Comparison of ENCODE assay signal across 17 cellular contexts in the genomic region with DNA sequence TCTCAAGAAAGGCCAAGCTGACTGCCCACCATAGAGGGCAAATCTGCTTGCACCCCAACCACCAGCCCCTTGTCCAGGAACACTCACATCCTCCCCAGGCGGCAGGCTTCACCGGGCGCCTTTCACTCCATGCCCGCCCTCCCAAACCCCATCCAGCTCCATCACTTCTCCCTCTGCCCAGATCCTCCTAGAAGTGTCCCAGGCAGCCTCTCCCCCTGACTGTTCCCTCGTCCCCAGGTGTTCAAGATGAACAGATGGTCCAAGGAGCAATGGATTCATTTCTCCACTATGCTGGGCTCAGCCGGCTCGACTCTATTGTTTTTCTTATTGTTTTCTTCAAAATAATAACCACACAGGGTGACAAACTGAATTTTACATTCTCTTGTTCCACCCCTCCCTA. TPM values are rescaled to one million over a fixed set of nuclear protein-coding genes. Genes with fewer than 3 reads are reported as not detected.
DNase-seq lines count a peak whose midpoint lies in the region; ATAC-seq and TF ChIP-seq lines count a peak whose summit lies in the region.
"Had no signal": no experiment of that assay in that cellular context is flagged by ENCODE, and none has a peak within 500 bp of the region (broad histone marks: within the 10 kb centered on the region; RNA-seq: fewer than 3 reads in every experiment).

No MANE protein-coding gene starts in this region.

- intact Hi-C loops in Panc1 (cut with micrococcal nuclease; ENCODE audit: unreplicated experiment): loop anchor here (5.0 to 10.0 kb wide), 2 partner anchors 104 to 261 kb away; partner anchors contain the start of genes S100A14 and SLC27A3
- intact Hi-C loops in CD4-positive, alpha-beta memory T cell (cut with micrococcal nuclease): no loop called here

- H3K36me3 Mint-ChIP-seq in activated naive CD8-positive, alpha-beta T cell treated with anti-CD3 and anti-CD28 coated beads for 36 hours: no peaks in the 10 kb centered on the region
- no peaks in the 10 kb centered on the region for H3K36me3 Mint-ChIP-seq in activated naive CD8-positive, alpha-beta T cell treated with anti-CD3 and anti-CD28 coated beads, Interleukin-2, amount 50 U/mL, for 24 hours (ENCODE audit: low read depth)
- H3K36me3 Mint-ChIP-seq in neural crest cell (ENCODE audit: low read depth) (no peaks in the 10 kb centered on the region), type B pancreatic cell (no peaks in the 10 kb centered on the region)
- H3K36me3 Mint-ChIP-seq in CD4-positive, alpha-beta memory T cell: no peaks in the 10 kb centered on the region

- peaks cover 26% of the 10 kb centered on the region for H3K4me1 ChIP-seq in Panc1 (ENCODE audit: control insufficient read depth, insufficient read depth, low read length)
- H3K4me1 ChIP-seq in CD4-positive, alpha-beta memory T cell (ENCODE audit: insufficient read depth, low read length): peaks cover 10% of the 10 kb centered on the region

- no TSS peak for BruUV-seq in Panc1 (replicated peaks; lab: Mats Ljungman, UMichigan)

- POLR2A ChIA-PET in Panc1 (lab: Charles Lee): no interaction called here
- POLR2A ChIA-PET in CD4-positive, alpha-beta memory T cell (lab: Charles Lee; ENCODE audit: partially characterized antibody): no interaction called here

- in situ Hi-C loops in Panc1 (cut with HindIII; ENCODE audit: low pct_unique_long_range_greater_than_20kb, low sequenced_read_pairs): no loop called here

- H3K4me1 Mint-ChIP-seq in activated naive CD8-positive, alpha-beta T cell treated with anti-CD3 and anti-CD28 coated beads for 36 hours: peaks cover 13% of the 10 kb centered on the region
- H3K4me1 Mint-ChIP-seq in activated naive CD8-positive, alpha-beta T cell treated with anti-CD3 and anti-CD28 coated beads, Interleukin-2, amount 50 U/mL, for 24 hours: peaks cover 15% of the 10 kb centered on the region
- peaks cover 9% of the 10 kb centered on the region for H3K4me1 Mint-ChIP-seq in neural crest cell
- peaks cover 17% of the 10 kb centered on the region for H3K4me1 Mint-ChIP-seq in type B pancreatic cell (ENCODE audit: unreplicated experiment)
- H3K4me1 Mint-ChIP-seq in CD4-positive, alpha-beta memory T cell: peaks cover 3 to 11% (median 6%) of the 10 kb centered on the region in 4 donors

- H3K4me3 Mint-ChIP-seq in activated naive CD8-positive, alpha-beta T cell treated with anti-CD3 and anti-CD28 coated beads for 36 hours: no peak overlapping the region
- H3K4me3 Mint-ChIP-seq in activated naive CD8-positive, alpha-beta T cell treated with anti-CD3 and anti-CD28 coated beads, Interleukin-2, amount 50 U/mL, for 24 hours: no peak overlapping the region
- H3K4me3 Mint-ChIP-seq in neural crest cell (no peak overlapping the region), type B pancreatic cell (no peak overlapping the region)
- no peak overlapping the region for H3K4me3 Mint-ChIP-seq in CD4-positive, alpha-beta memory T cell
- H3K4me3 Mint-ChIP-seq: CD4-positive, alpha-beta T cell; HFFc6 had no signal

- CTCF ChIA-PET in Panc1 (lab: Charles Lee): no interaction called here
- CTCF ChIA-PET in CD4-positive, alpha-beta memory T cell (lab: Charles Lee; ENCODE audit: partially characterized antibody): interaction anchor here (0.7 to 12.4 kb wide), 5 partner anchors 19 to 100 kb away, joined by 3 to 243 read pairs (median 7); no protein-coding TSS in a partner anchor

- H3K4me3 ChIP-seq in Panc1 (ENCODE audit: low read depth in 2 of 2, low read length in 2 of 2): no peak overlapping the region
- no peak overlapping the region for H3K4me3 ChIP-seq in CD4-positive, alpha-beta memory T cell (ENCODE audit: low read length in 2 of 2)
- H3K4me3 ChIP-seq: GM12878 had no signal

- TF ChIP-seq CTCF in Panc1 (IDR thresholded peaks at IDR 0.05) (no peak), neural crest cell (conservative IDR thresholded peaks at IDR 0.05) (no peak), type B pancreatic cell (conservative IDR thresholded peaks at IDR 0.05) (no peak)

- no peak for DNase-seq in activated naive CD8-positive, alpha-beta T cell treated with anti-CD3 and anti-CD28 coated beads for 36 hours
- DNase-seq in activated naive CD8-positive, alpha-beta T cell treated with anti-CD3 and anti-CD28 coated beads, Interleukin-2, amount 50 U/mL, for 24 hours: no peak
- no peak for DNase-seq in Panc1 (ENCODE audit: low read depth, low spot score)
- no peak for DNase-seq in neural crest cell (ENCODE audit: low read depth, low spot score)
- DNase-seq in type B pancreatic cell (ENCODE audit: extremely low spot score, unreplicated experiment): no peak
- no peak for DNase-seq in CD4-positive, alpha-beta memory T cell
- no peak for DNase-seq in activated CD8-positive, alpha-beta memory T cell treated with anti-CD3 and anti-CD28 coated beads for 24 hours
- DNase-seq: BE2C; CD4-positive, alpha-beta T cell; DND-41; EL; GOT3; HFFc6 had no signal

- H3K27ac Mint-ChIP-seq in activated naive CD8-positive, alpha-beta T cell treated with anti-CD3 and anti-CD28 coated beads for 36 hours: peak overlapping the region; percentile 27
- no peak overlapping the region for H3K27ac Mint-ChIP-seq in activated naive CD8-positive, alpha-beta T cell treated with anti-CD3 and anti-CD28 coated beads, Interleukin-2, amount 50 U/mL, for 24 hours
- H3K27ac Mint-ChIP-seq in neural crest cell (ENCODE audit: unreplicated experiment): peak overlapping the region; percentile 89
- peak overlapping the region; percentile 97 for H3K27ac Mint-ChIP-seq in type B pancreatic cell
- H3K27ac Mint-ChIP-seq in CD4-positive, alpha-beta memory T cell: peak overlapping the region in 1 of 7 donors; percentile 36
- H3K27ac Mint-ChIP-seq: CD4-positive, alpha-beta T cell; HFFc6 had no signal

- ATAC-seq in activated naive CD8-positive, alpha-beta T cell treated with anti-CD3 and anti-CD28 coated beads, Interleukin-2, amount 50 U/mL, for 24 hours: no peak
- ATAC-seq in Panc1: no peak
- ATAC-seq in GM18870 (IDR thresholded peaks at IDR 0.05; ENCODE audit: unreplicated experiment): no peak
- ATAC-seq: GM12878 had no signal

- H3K27ac ChIP-seq in Panc1 (ENCODE audit: low read length): peak overlapping the region; percentile 72
- H3K27ac ChIP-seq in CD4-positive, alpha-beta memory T cell (ENCODE audit: low read depth, low read length): no peak overlapping the region
- H3K27ac ChIP-seq: C4-2B had no signal

- H3K27me3 Mint-ChIP-seq in activated naive CD8-positive, alpha-beta T cell treated with anti-CD3 and anti-CD28 coated beads for 36 hours: no peaks in the 10 kb centered on the region
- H3K27me3 Mint-ChIP-seq in activated naive CD8-positive, alpha-beta T cell treated with anti-CD3 and anti-CD28 coated beads, Interleukin-2, amount 50 U/mL, for 24 hours: peaks cover 1% of the 10 kb centered on the region
- H3K27me3 Mint-ChIP-seq in neural crest cell (ENCODE audit: low read depth): no peaks in the 10 kb centered on the region
- H3K27me3 Mint-ChIP-seq in type B pancreatic cell: no peaks in the 10 kb centered on the region
- no peaks in the 10 kb centered on the region for H3K27me3 Mint-ChIP-seq in CD4-positive, alpha-beta memory T cell
- H3K27me3 Mint-ChIP-seq: CD4-positive, alpha-beta T cell had no signal

- no peaks in the 10 kb centered on the region for H3K27me3 ChIP-seq in Panc1 (ENCODE audit: control insufficient read depth, insufficient read depth, low read length)
- H3K27me3 ChIP-seq in CD4-positive, alpha-beta memory T cell (ENCODE audit: insufficient read depth, low read length): no peaks in the 10 kb centered on the region
- H3K27me3 ChIP-seq: BE2C had no signal

- no peaks in the 10 kb centered on the region for H3K36me3 ChIP-seq in Panc1 (ENCODE audit: control insufficient read depth, insufficient read depth, low read length)
- H3K36me3 ChIP-seq in CD4-positive, alpha-beta memory T cell (ENCODE audit: insufficient read depth, low read length): no peaks in the 10 kb centered on the region
- H3K36me3 ChIP-seq: BE2C had no signal

- no peaks in the 10 kb centered on the region for H3K9me3 ChIP-seq in Panc1 (ENCODE audit: control insufficient read depth, insufficient read depth, low read depth, low read length)
- H3K9me3 ChIP-seq in CD4-positive, alpha-beta memory T cell (ENCODE audit: control insufficient read depth in 1 of 2, low read length in 2 of 2): no peaks in the 10 kb centered on the region
- H3K9me3 ChIP-seq: BE2C had no signal

- H3K9me3 Mint-ChIP-seq in activated naive CD8-positive, alpha-beta T cell treated with anti-CD3 and anti-CD28 coated beads for 36 hours: no peaks in the 10 kb centered on the region
- no peaks in the 10 kb centered on the region for H3K9me3 Mint-ChIP-seq in activated naive CD8-positive, alpha-beta T cell treated with anti-CD3 and anti-CD28 coated beads, Interleukin-2, amount 50 U/mL, for 24 hours
- H3K9me3 Mint-ChIP-seq in neural crest cell (no peaks in the 10 kb centered on the region), type B pancreatic cell (no peaks in the 10 kb centered on the region)
- H3K9me3 Mint-ChIP-seq in CD4-positive, alpha-beta memory T cell: no peaks in the 10 kb centered on the region
- H3K9me3 Mint-ChIP-seq: CD4-positive, alpha-beta T cell; HFFc6 had no signal

RNA-seq across cellular contexts. Expression of gene S100A6, which starts 22.1 kb away (rescaled TPM):
- total RNA-seq in activated naive CD8-positive, alpha-beta T cell treated with anti-CD3 and anti-CD28 coated beads for 36 hours: 100 to 1,000 TPM; 144 to 155 TPM
- total RNA-seq in Panc1 (2021; ENCODE audit: unreplicated experiment) (1,986 TPM), neural crest cell (not detected in 2 replicates), type B pancreatic cell (ENCODE audit: low replicate concordance) (21.9 and 1,154 TPM in 2 replicates)
- 6,225 TPM for polyA plus RNA-seq in Panc1 (2012; ENCODE audit: insufficient read length)
- 100 to 1,000 TPM; 342 to 356 TPM for total RNA-seq in CD4-positive, alpha-beta memory T cell
- polyA plus RNA-seq in CD4-positive, alpha-beta memory T cell: 100 to 1,000 TPM; 848 to 918 TPM

RNA-seq across cellular contexts. Expression of gene S100A5, which starts 27.1 kb away (rescaled TPM):
- total RNA-seq in activated naive CD8-positive, alpha-beta T cell treated with anti-CD3 and anti-CD28 coated beads for 36 hours: 1 to 10 TPM; 1.2 to 1.6 TPM
- total RNA-seq in Panc1 (2021; ENCODE audit: unreplicated experiment): 0.72 TPM
- 1.2 TPM for polyA plus RNA-seq in Panc1 (2012; ENCODE audit: insufficient read length)
- not detected in 2 replicates for total RNA-seq in neural crest cell
- total RNA-seq in type B pancreatic cell (ENCODE audit: low replicate concordance): 0.62 TPM in 1 of 2 replicates, not detected in the other
- 1 to 10 TPM in 1 of 2 experiments, under 1 TPM in 1; 0.93 to 1.8 TPM for total RNA-seq in CD4-positive, alpha-beta memory T cell
- polyA plus RNA-seq in CD4-positive, alpha-beta memory T cell: 1 to 10 TPM in 1 of 2 donors, not detected in 1; 1.5 TPM
- total RNA-seq: H7 had no signal

RNA-seq across cellular contexts. Expression of gene S100A4, which starts 31.9 kb away (rescaled TPM):
- 10 to 100 TPM; 44.7 to 44.9 TPM for total RNA-seq in activated naive CD8-positive, alpha-beta T cell treated with anti-CD3 and anti-CD28 coated beads for 36 hours
- total RNA-seq in Panc1 (2021; ENCODE audit: unreplicated experiment) (773 TPM), neural crest cell (10.3 and 11.7 TPM in 2 replicates), type B pancreatic cell (ENCODE audit: low replicate concordance) (61.0 and 200 TPM in 2 replicates)
- polyA plus RNA-seq in Panc1 (2012; ENCODE audit: insufficient read length): 817 TPM
- 100 to 1,000 TPM; 329 to 346 TPM for total RNA-seq in CD4-positive, alpha-beta memory T cell
- polyA plus RNA-seq in CD4-positive, alpha-beta memory T cell: 1,000 to 10,000 TPM; 2,886 to 3,815 TPM

RNA-seq across cellular contexts. Expression of gene S100A3, which starts 35.4 kb away (rescaled TPM):
- not detected for total RNA-seq in activated naive CD8-positive, alpha-beta T cell treated with anti-CD3 and anti-CD28 coated beads for 36 hours
- total RNA-seq in Panc1 (2021; ENCODE audit: unreplicated experiment) (12.0 TPM), neural crest cell (not detected in 2 replicates), type B pancreatic cell (ENCODE audit: low replicate concordance) (1.4 and 2.8 TPM in 2 replicates)
- polyA plus RNA-seq in Panc1 (2012; ENCODE audit: insufficient read length): 10.0 TPM
- not detected for total RNA-seq in CD4-positive, alpha-beta memory T cell
- polyA plus RNA-seq in CD4-positive, alpha-beta memory T cell: not detected
- total RNA-seq: CD4-positive, alpha-beta T cell; GM12878 had no signal

RNA-seq across cellular contexts. Expression of gene S100A2, which starts 52.0 kb away (rescaled TPM):
- under 1 TPM in 1 of 2 experiments, not detected in 1; 0.60 TPM for total RNA-seq in activated naive CD8-positive, alpha-beta T cell treated with anti-CD3 and anti-CD28 coated beads for 36 hours
- total RNA-seq in Panc1 (2021; ENCODE audit: unreplicated experiment) (6.2 TPM), neural crest cell (not detected in 2 replicates), type B pancreatic cell (ENCODE audit: low replicate concordance) (0.75 and 2.4 TPM in 2 replicates)
- 10.7 TPM for polyA plus RNA-seq in Panc1 (2012; ENCODE audit: insufficient read length)
- total RNA-seq in CD4-positive, alpha-beta memory T cell: under 1 TPM in 1 of 2 experiments, not detected in 1; 0.87 TPM
- polyA plus RNA-seq in CD4-positive, alpha-beta memory T cell: 1 to 10 TPM; 1.0 to 1.7 TPM
- total RNA-seq: CD4-positive, alpha-beta T cell had no signal

Comparison
In these comparisons a context has a peak if more than half of its experiments do, and no peak if none do; other contexts are left out.
1. RNA of gene S100A6, which starts 22.1 kb away (total RNA-seq): 1,986 TPM in Panc1 (single experiment), 342 to 356 TPM in CD4-positive, alpha-beta memory T cell, 144 to 155 TPM in activated naive CD8-positive, alpha-beta T cell treated with anti-CD3 and anti-CD28 coated beads for 36 hours and 21.9 to 1,154 TPM in type B pancreatic cell; not detected in neural crest cell; every median in the first group is over 10 times any median in the second.